Comparison of ENCODE assay signal across 26 cellular contexts in genomic region chr15:87682527-87682926, GRCh38.
"Had no signal": no experiment of that assay in that cellular context is flagged by ENCODE, and none has a peak within 500 bp of the region (broad histone marks: within the 10 kb centered on the region; RNA-seq: fewer than 3 reads in every experiment).

No MANE protein-coding gene starts in this region.

- H3K4me3 ChIP-seq: coronary artery, dorsolateral prefrontal cortex, esophagus squamous epithelium, gastroesophageal sphincter, heart left ventricle, hepatocyte, left lung, lower lobe of right lung, mucosa of descending colon had no signal

- H3K27me3 ChIP-seq: dorsolateral prefrontal cortex, esophagus squamous epithelium, gastroesophageal sphincter, heart left ventricle, hepatocyte, left lung had no signal

- H3K36me3 ChIP-seq: esophagus squamous epithelium, gastroesophageal sphincter, heart left ventricle, left lung, lower lobe of right lung had no signal

- H3K4me2 ChIP-seq: hepatocyte had no signal

- ATAC-seq: esophagus mucosa; gastroesophageal sphincter; heart left ventricle; left cardiac atrium; left lung; left ventricle myocardium superior; lower lobe of right lung; mucosa of descending colon; naive thymus-derived CD8-positive, alpha-beta T cell had no signal

- H3K9me3 ChIP-seq: esophagus squamous epithelium, gastroesophageal sphincter, left lung, lower lobe of right lung, mucosa of descending colon had no signal

- FAIRE-seq: colon, endothelial cell of umbilical vein, frontal cortex, islet of Langerhans, keratinocyte had no signal

- H3K27ac ChIP-seq: coronary artery, dorsolateral prefrontal cortex, esophagus squamous epithelium, gastroesophageal sphincter, heart left ventricle, hepatocyte, left lung, lower lobe of right lung had no signal

- H3K4me1 ChIP-seq: esophagus squamous epithelium, gastroesophageal sphincter, left lung, lower lobe of right lung had no signal

- H3K79me2 ChIP-seq: hepatocyte had no signal

- H2AFZ ChIP-seq: hepatocyte had no signal

- DNase-seq: dermis blood vessel endothelial cell; dorsolateral prefrontal cortex; effector CD4-positive, alpha-beta T cell; effector memory CD4-positive, alpha-beta T cell; esophagus squamous epithelium; foreskin fibroblast; heart left ventricle; hypothalamus; immature natural killer cell; left cardiac atrium; left lung; left ventricle myocardium superior; lower lobe of right lung; mesenchymal stem cell; mucosa of descending colon; naive B cell; naive thymus-derived CD8-positive, alpha-beta T cell had no signal
